7 cellular contexts compared by ENCODE assay signal in the genomic region with DNA sequence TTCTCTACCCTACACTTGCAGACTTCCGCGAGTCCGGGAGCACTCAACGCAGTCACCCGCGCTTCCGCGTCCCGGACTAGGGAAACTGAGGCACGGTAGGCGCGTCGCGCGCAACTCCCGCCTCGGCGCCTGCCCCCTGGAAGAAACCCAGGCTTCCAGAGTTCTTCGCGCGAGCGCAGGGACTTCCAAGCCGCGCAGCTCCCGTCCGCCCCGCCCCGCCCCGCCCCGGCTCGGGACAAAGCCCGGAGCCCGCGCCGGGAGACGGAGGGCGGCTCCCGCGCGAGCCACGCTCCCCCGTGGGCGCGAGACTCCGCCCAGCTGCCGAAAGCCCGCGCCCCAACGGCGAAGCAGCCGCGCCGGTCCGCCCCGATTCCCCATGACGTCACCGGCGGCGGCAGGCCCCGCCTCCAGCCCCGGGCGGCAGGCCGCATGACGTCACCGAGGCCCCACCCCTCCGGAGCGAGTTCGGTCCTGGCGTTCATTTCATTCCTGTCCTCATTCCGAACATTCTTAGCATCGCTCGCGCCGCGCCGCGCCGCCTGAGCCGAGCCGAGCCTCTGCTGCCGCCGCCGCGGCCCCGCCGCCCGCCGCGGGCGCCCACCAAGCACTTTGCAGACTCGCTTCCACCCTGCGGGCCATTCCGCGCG. TPM values are rescaled to one million over a fixed set of nuclear protein-coding genes. Genes with fewer than 3 reads are reported as not detected.
A peak's percentile ranks its signal among the peaks of the same experiment; 100 is the strongest.
DNase-seq lines count a peak whose midpoint lies in the region; ATAC-seq lines count a peak whose summit lies in the region.

A gene (plus strand): TSS at position 498 of the 647 bp plus-strand sequence.

- H3K4me1 Mint-ChIP-seq in activated CD4-positive, alpha-beta T cell treated with anti-CD3 and anti-CD28 coated beads, Interleukin-2, amount 10 ng/mL, durations not matched to agents 24 days and 14 days, result peaks cover 4% of the 10 kb centered on the region

- H3K27ac Mint-ChIP-seq in activated CD4-positive, alpha-beta T cell treated with anti-CD3 and anti-CD28 coated beads, Interleukin-2, amount 10 ng/mL, durations not matched to agents 24 days and 14 days, result no peak within 1 kb of the TSS

- DNase-seq in NCI-H2227 (lab: John Stamatoyannopoulos, UW; ENCODE audit: unreplicated experiment), result peak; percentile 97
- peak; percentile 97 for DNase-seq in activated CD4-positive, alpha-beta T cell treated with anti-CD3 and anti-CD28 coated beads, Interleukin-2, amount 10 ng/mL, durations not matched to agents 24 days and 14 days
- peak; percentile 84 for DNase-seq in kidney glomerular epithelial cell (lab: John Stamatoyannopoulos, UW)
- peak; percentile 65 to 84 for DNase-seq in stimulated activated CD4-positive, alpha-beta T cell treated with anti-CD3 and anti-CD28 coated beads, Interleukin-15, amount 100 ng/mL, for 1 hour (ENCODE audit: low read depth in 1 of 2, low spot score in 1 of 2)

- peak within 1 kb of the TSS; percentile 85 for H3K27ac ChIP-seq in cingulate gyrus (ENCODE audit: low read depth, low read length)

- no peaks in the 10 kb centered on the region for H3K36me3 Mint-ChIP-seq in activated CD4-positive, alpha-beta T cell treated with anti-CD3 and anti-CD28 coated beads, Interleukin-2, amount 10 ng/mL, durations not matched to agents 24 days and 14 days (ENCODE audit: low read depth)

- ATAC-seq in GM18858 (IDR thresholded peaks at IDR 0.05; ENCODE audit: unreplicated experiment), result peak; percentile 60
- ATAC-seq in HG03095 (IDR thresholded peaks at IDR 0.05; ENCODE audit: unreplicated experiment), result peak; percentile 76

- intact Hi-C loops in activated CD4-positive, alpha-beta T cell treated with anti-CD3 and anti-CD28 coated beads, Interleukin-2, amount 10 ng/mL, durations not matched to agents 24 days and 14 days (cut with micrococcal nuclease), result no loop called here

- H3K4me3 Mint-ChIP-seq in activated CD4-positive, alpha-beta T cell treated with anti-CD3 and anti-CD28 coated beads, Interleukin-2, amount 10 ng/mL, durations not matched to agents 24 days and 14 days, result peak within 1 kb of the TSS; percentile 87

- peaks cover 4% of the 10 kb centered on the region for H3K9me3 Mint-ChIP-seq in activated CD4-positive, alpha-beta T cell treated with anti-CD3 and anti-CD28 coated beads, Interleukin-2, amount 10 ng/mL, durations not matched to agents 24 days and 14 days

- peaks cover 66% of the 10 kb centered on the region for H3K27me3 Mint-ChIP-seq in activated CD4-positive, alpha-beta T cell treated with anti-CD3 and anti-CD28 coated beads, Interleukin-2, amount 10 ng/mL, durations not matched to agents 24 days and 14 days

RNA-seq across cellular contexts. Expression of the gene that starts here (rescaled TPM):
- total RNA-seq in activated CD4-positive, alpha-beta T cell treated with anti-CD3 and anti-CD28 coated beads, Interleukin-2, amount 10 ng/mL, durations not matched to agents 24 days and 14 days, result 0.49 and 0.66 TPM in 2 replicates

Comparison
In these comparisons a context has a peak if more than half of its experiments do, and no peak if none do; other contexts are left out.
1. Peak in every context shown above with its lines: DNase-seq, ATAC-seq and H3K27ac ChIP-seq.
2. Peak in DNase-seq in activated CD4-positive, alpha-beta T cell treated with anti-CD3 and anti-CD28 coated beads, Interleukin-2, amount 10 ng/mL, durations not matched to agents 24 days and 14 days; RNA of the gene not detected or under 1 TPM.